In genomic region chr9:126401107-126401506, GRCh38 we compare ENCODE assay signal across 18 cellular contexts.
"Had no signal": no experiment of that assay in that cellular context is flagged by ENCODE, and none has a peak within 500 bp of the region (broad histone marks: within the 10 kb centered on the region; RNA-seq: fewer than 3 reads in every experiment).

No MANE protein-coding gene starts in this region.

- H3K27me3 Mint-ChIP-seq: T-helper 17 cell had no signal

- H2AFZ ChIP-seq: hepatocyte had no signal

- H3K4me3 Mint-ChIP-seq: activated CD4-positive, alpha-beta T cell treated with anti-CD3 and anti-CD28 coated beads, Interleukin-2, amount 10 ng/mL, durations not matched to agents 7 days and 5 days; activated naive CD4-positive, alpha-beta T cell treated with anti-CD3 and anti-CD28 coated beads, Interleukin-2, amount 10 ng/mL, durations not matched to agents 7 days and 5 days; natural killer cell treated with Interleukin-12 subunit alpha and Interleukin-12 subunit beta and Interleukin-15 and Interleukin-18, amount 100 ng/mL, for 72 hours; T-helper 17 cell; WTC11 had no signal

- H3K4me3 ChIP-seq: ascending aorta, gastroesophageal sphincter, hepatocyte, left lung, psoas muscle, sigmoid colon, spleen, thyroid gland had no signal

- H3K27ac ChIP-seq: ascending aorta, gastroesophageal sphincter, hepatocyte, left lung, psoas muscle, sigmoid colon, thyroid gland had no signal

- H3K36me3 Mint-ChIP-seq: activated naive CD4-positive, alpha-beta T cell treated with anti-CD3 and anti-CD28 coated beads, Interleukin-2, amount 10 ng/mL, durations not matched to agents 7 days and 5 days; natural killer cell treated with Interleukin-12 subunit alpha and Interleukin-12 subunit beta and Interleukin-15 and Interleukin-18, amount 100 ng/mL, for 72 hours; WTC11 had no signal

- H3K9me3 ChIP-seq: ascending aorta, gastroesophageal sphincter, left lung, psoas muscle, sigmoid colon, spleen, thyroid gland had no signal

- H3K9me3 Mint-ChIP-seq: activated CD4-positive, alpha-beta T cell treated with anti-CD3 and anti-CD28 coated beads, Interleukin-2, amount 10 ng/mL, durations not matched to agents 7 days and 5 days; activated naive CD4-positive, alpha-beta T cell treated with anti-CD3 and anti-CD28 coated beads, Interleukin-2, amount 10 ng/mL, durations not matched to agents 7 days and 5 days; activated T-helper 2 cell treated with anti-CD3 and anti-CD28 coated beads, Interferon-gamma antibody, Interleukin-2, Interleukin-4, amounts not matched to agents 10 μg/mL and 5 μg/mL and 100 μg/mL, durations not matched to agents 14 hours and 24 hours and 36 hours; natural killer cell treated with Interleukin-12 subunit alpha and Interleukin-12 subunit beta and Interleukin-15 and Interleukin-18, amount 100 ng/mL, for 72 hours; WTC11 had no signal

- H3K79me2 ChIP-seq: hepatocyte had no signal

- H3K4me2 ChIP-seq: hepatocyte had no signal

- H3K27ac Mint-ChIP-seq: activated CD4-positive, alpha-beta T cell treated with anti-CD3 and anti-CD28 coated beads, Interleukin-2, amount 10 ng/mL, durations not matched to agents 7 days and 5 days; activated naive CD4-positive, alpha-beta T cell treated with anti-CD3 and anti-CD28 coated beads, Interleukin-2, amount 10 ng/mL, durations not matched to agents 7 days and 5 days; activated T-helper 2 cell treated with anti-CD3 and anti-CD28 coated beads, Interferon-gamma antibody, Interleukin-2, Interleukin-4, amounts not matched to agents 10 μg/mL and 5 μg/mL and 100 μg/mL, durations not matched to agents 14 hours and 24 hours and 36 hours; T-helper 17 cell had no signal

- FAIRE-seq: bronchial epithelial cell had no signal

- DNase-seq: activated CD4-positive, alpha-beta T cell treated with anti-CD3 and anti-CD28 coated beads, Interleukin-2, amount 10 ng/mL, durations not matched to agents 7 days and 5 days; activated naive CD4-positive, alpha-beta T cell treated with anti-CD3 and anti-CD28 coated beads, Interleukin-2, amount 10 ng/mL, durations not matched to agents 7 days and 5 days; erythroblast; islet precursor cell; left lung; mesenchymal stem cell; psoas muscle; sigmoid colon; spleen; T-helper 17 cell; thyroid gland had no signal

- H3K4me1 ChIP-seq: ascending aorta, thyroid gland had no signal

- H3K27me3 ChIP-seq: ascending aorta, gastroesophageal sphincter, hepatocyte, left lung, sigmoid colon, spleen, thyroid gland had no signal

- ATAC-seq: gastroesophageal sphincter, left lung, psoas muscle, T-helper 17 cell, WTC11 had no signal
